ENCODE assay signal across 1 cellular context in the genomic region with DNA sequence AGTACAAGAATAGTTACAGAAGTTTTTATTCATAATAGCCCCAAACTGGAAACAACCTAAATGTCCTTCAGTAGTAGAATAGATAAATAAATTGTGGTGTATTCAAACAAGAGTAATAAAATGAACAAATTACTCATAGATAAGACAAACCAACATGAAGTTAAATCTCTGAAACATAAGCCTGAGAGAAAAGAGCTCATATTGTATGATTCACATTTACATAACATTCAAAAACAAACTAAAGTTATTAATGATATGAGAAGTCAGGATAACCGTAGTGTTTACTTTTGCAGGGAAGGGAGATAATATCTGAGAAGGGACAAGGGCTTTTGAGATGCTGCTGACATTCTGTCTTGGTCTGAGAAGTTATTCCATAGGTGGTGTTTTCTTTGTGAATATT.
TF ChIP-seq lines count a peak whose summit lies in the region.

No MANE protein-coding gene starts in this region.

TF ChIP-seq in IMR-90, 13 proteins besides CTCF, POLR2A, EP300 and RAD21:
- TF ChIP-seq RCOR1 (IDR thresholded peaks at IDR 0.05; ENCODE audit: insufficient replicate concordance, low read length), result no peak
- TF ChIP-seq FOS (IDR thresholded peaks at IDR 0.05; ENCODE audit: low read depth, low read length), result 0 out of 2 replicates have a peak, but pooled peaks have one; percentile 11
TF ChIP-seq in IMR-90: peak in this region for 1.
